Comparison of ENCODE assay signal across 11 cellular contexts in genomic region chr22:36433318-36434231, GRCh38. TPM values are rescaled to one million over a fixed set of nuclear protein-coding genes. Genes with fewer than 3 reads are reported as not detected.
DNase-seq lines count a peak whose midpoint lies in the region; ATAC-seq, FAIRE-seq and TF ChIP-seq lines count a peak whose summit lies in the region.
"Had no signal": no experiment of that assay in that cellular context is flagged by ENCODE, and none has a peak within 500 bp of the region (broad histone marks: within the 10 kb centered on the region; RNA-seq: fewer than 3 reads in every experiment).

No MANE protein-coding gene starts in this region.

- H3K9me3 Mint-ChIP-seq in brain, result no peaks in the 10 kb centered on the region

- no peak overlapping the region for H3K4me3 Mint-ChIP-seq in brain

- H3K9me3 ChIP-seq in osteoblast (ENCODE audit: low read depth, low read length), result no peaks in the 10 kb centered on the region
- H3K9me3 ChIP-seq: heart right ventricle had no signal

- no peaks in the 10 kb centered on the region for H4K20me1 ChIP-seq in osteoblast (ENCODE audit: insufficient read depth, low read length)

- peaks cover 24% of the 10 kb centered on the region for H3K4me1 Mint-ChIP-seq in brain

- no peak overlapping the region for H3K4me2 ChIP-seq in osteoblast (ENCODE audit: insufficient read depth, low read length)

- no peak for ATAC-seq in HG03045 (IDR thresholded peaks at IDR 0.05; ENCODE audit: unreplicated experiment)

- peaks cover 16% of the 10 kb centered on the region for H3K4me1 ChIP-seq in osteoblast (ENCODE audit: insufficient read depth, low read length)

- H3K27me3 ChIP-seq in osteoblast (ENCODE audit: insufficient read depth, low read length), result no peaks in the 10 kb centered on the region
- H3K27me3 ChIP-seq: heart right ventricle had no signal

- TF ChIP-seq CTCF in brain (conservative IDR thresholded peaks at IDR 0.05) (no peak), osteoblast (IDR thresholded peaks at IDR 0.05; ENCODE audit: extremely low read depth, low read depth, low read length) (no peak)

- no peak overlapping the region for H3K27ac ChIP-seq in osteoblast (ENCODE audit: low read depth, low read length)

- H3K36me3 Mint-ChIP-seq in brain, result no peaks in the 10 kb centered on the region

- peaks cover 3% of the 10 kb centered on the region for H3K27me3 Mint-ChIP-seq in brain

- H3K36me3 ChIP-seq in osteoblast (ENCODE audit: insufficient read depth, low read length), result no peaks in the 10 kb centered on the region
- H3K36me3 ChIP-seq: heart right ventricle had no signal

- no peak overlapping the region for H2AFZ ChIP-seq in osteoblast (ENCODE audit: low read length)

- no peak for FAIRE-seq in RCC 7860 (lab: Jason Lieb, UNC)

- DNase-seq in DMS 273 (lab: John Stamatoyannopoulos, UW; ENCODE audit: unreplicated experiment) (peak; percentile 56), NCI-H1417 treated with DMSO at 0.1 percent for 48 hours (lab: John Stamatoyannopoulos, UW) (peak; percentile 66), osteoblast (ENCODE audit: insufficient read length, low spot score, missing footprints) (peak; percentile 62), midbrain (lab: John Stamatoyannopoulos, UW) (no peak), NCI-H2227 (lab: John Stamatoyannopoulos, UW; ENCODE audit: unreplicated experiment) (no peak), RCC 7860 (ENCODE audit: low spot score) (no peak)
- DNase-seq: activated CD4-positive, alpha-beta T cell treated with anti-CD3 and anti-CD28 coated beads for 48 hours; GDM1; heart right ventricle had no signal

- H3K27ac Mint-ChIP-seq in brain, result peak overlapping the region in 3 of 5 experiments; percentile 64 to 86 (median 65)

- H3K79me2 ChIP-seq in osteoblast (ENCODE audit: insufficient read depth, low read length), result no peaks in the 10 kb centered on the region

- H3K4me3 ChIP-seq in osteoblast (ENCODE audit: insufficient read depth, low read length), result no peak overlapping the region
- H3K4me3 ChIP-seq: heart right ventricle had no signal

RNA-seq across cellular contexts. Expression of gene MYH9, which starts 45.8 kb away (rescaled TPM):
- 236 TPM for polyA plus RNA-seq in brain (ENCODE audit: insufficient read depth, low read depth, low replicate concordance)
- total RNA-seq in osteoblast, result 796 and 964 TPM in 2 replicates

RNA-seq across cellular contexts. Expression of gene TXN2, which starts 47.9 kb away (rescaled TPM):
- 126 TPM for polyA plus RNA-seq in brain (ENCODE audit: insufficient read depth, low read depth, low replicate concordance)
- total RNA-seq in osteoblast, result 17.4 and 18.6 TPM in 2 replicates

Comparison
In these comparisons a context has a peak if more than half of its experiments do, and no peak if none do; other contexts are left out.
1. DNase-seq: peak in DMS 273 (single experiment), NCI-H1417 treated with DMSO at 0.1 percent for 48 hours (single experiment) and osteoblast (single experiment); none in midbrain (single experiment), NCI-H2227 (single experiment) and RCC 7860 (single experiment).